ENCODE assay signal across 17 cellular contexts in the genomic region with DNA sequence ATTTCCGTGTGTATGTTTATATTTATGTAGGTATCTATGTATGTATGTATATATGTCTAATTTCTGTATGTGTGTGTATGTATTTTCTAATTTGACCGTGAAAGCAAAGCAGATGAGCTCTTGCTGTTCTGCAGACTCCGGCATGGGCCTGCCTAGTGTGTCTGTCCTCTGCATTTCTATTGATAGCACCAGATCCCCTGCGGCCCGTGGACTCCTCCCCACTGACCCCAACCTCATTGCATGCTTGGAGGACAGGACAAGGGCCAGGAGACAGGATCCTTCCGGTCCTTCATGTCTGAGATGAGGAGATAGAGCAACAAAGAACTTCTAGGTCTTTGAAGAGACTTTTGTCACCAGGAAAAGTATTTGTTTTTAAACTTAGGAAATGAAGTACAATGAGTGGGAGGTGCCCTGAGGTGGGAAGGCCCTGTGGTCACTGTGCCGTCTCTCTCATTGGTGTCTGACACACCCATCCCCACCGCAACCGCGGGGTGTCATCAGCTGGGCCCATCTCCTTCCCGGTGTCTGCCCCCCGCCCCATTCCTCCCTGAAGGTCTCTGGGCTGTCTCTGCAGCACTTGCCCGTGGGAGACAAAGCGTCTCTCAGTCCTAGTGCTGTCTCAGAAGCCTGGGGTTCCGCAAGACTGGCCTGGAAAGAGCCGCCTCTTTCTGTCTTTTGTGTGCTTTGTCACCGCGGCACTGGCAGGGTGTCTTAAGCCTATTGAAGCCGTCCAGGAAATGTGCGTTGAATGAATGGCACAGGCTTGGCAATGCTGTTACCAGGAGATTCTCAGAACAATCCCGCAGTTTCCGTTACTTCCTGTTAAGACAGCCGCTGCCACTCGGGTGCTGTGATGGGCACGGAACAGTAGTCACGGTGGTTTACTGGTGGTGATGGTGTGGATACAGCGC.
A peak's percentile ranks its signal among the peaks of the same experiment; 100 is the strongest.
DNase-seq lines count a peak whose midpoint lies in the region; ATAC-seq and TF ChIP-seq lines count a peak whose summit lies in the region.
"Had no signal": no experiment of that assay in that cellular context is flagged by ENCODE, and none has a peak within 500 bp of the region (broad histone marks: within the 10 kb centered on the region; RNA-seq: fewer than 3 reads in every experiment).

No MANE protein-coding gene starts in this region.

- H3K4ac ChIP-seq in mesendoderm (ENCODE audit: low read depth, low read length) = no peak overlapping the region

- peak overlapping the region; percentile 4 to 57 for H3K27ac ChIP-seq in left lung
- peak overlapping the region; percentile 48 to 76 (median 57) for H3K27ac ChIP-seq in transverse colon
- H3K27ac ChIP-seq in mesendoderm (ENCODE audit: low read depth, low read length) = no peak overlapping the region
- H3K27ac ChIP-seq: 22Rv1 had no signal

- H3K36me3 ChIP-seq in left lung (no peaks in the 10 kb centered on the region), transverse colon (no peaks in the 10 kb centered on the region), mesendoderm (ENCODE audit: control insufficient read depth, insufficient read depth, low read length) (no peaks in the 10 kb centered on the region)
- H3K36me3 ChIP-seq: adrenal gland had no signal

- peaks cover 8% of the 10 kb centered on the region for H3K79me2 ChIP-seq in mesendoderm (ENCODE audit: control insufficient read depth, insufficient read depth, low read length)

- H3K79me1 ChIP-seq in mesendoderm (ENCODE audit: low read length) = peaks cover 10% of the 10 kb centered on the region

- H3K4me3 ChIP-seq in left lung (no peak overlapping the region), transverse colon (no peak overlapping the region), mesendoderm (ENCODE audit: low read length) (no peak overlapping the region)
- H3K4me3 ChIP-seq: adrenal gland had no signal

- no peak overlapping the region for H3K56ac ChIP-seq in mesendoderm (ENCODE audit: low read length)

- no peak overlapping the region for H4K8ac ChIP-seq in mesendoderm (ENCODE audit: low read depth, low read length)

- H2AK5ac ChIP-seq in mesendoderm (ENCODE audit: low read length) = no peak overlapping the region

- no peak overlapping the region for H3K18ac ChIP-seq in mesendoderm (ENCODE audit: low read length)

- TF ChIP-seq POLR2A in transverse colon (IDR thresholded peaks at IDR 0.05) = no peak

- TF ChIP-seq EP300 in transverse colon (IDR thresholded peaks at IDR 0.05; ENCODE audit: low read depth) = no peak

- peak overlapping the region in 1 of 5 experiments; percentile 45 for H3K4me3 Mint-ChIP-seq in brain
- H3K4me3 Mint-ChIP-seq: activated T-cell treated with anti-CD3 and anti-CD28 coated beads, Interleukin-2, amount 50 U/mL, for 72 hours; stimulated activated memory B cell treated with anti-CD40 and anti-IgM and Interleukin-4, amounts not matched to agents 10 μg/mL and 1 μg/mL and 100 μg/mL, for 72 hours had no signal

- no peaks in the 10 kb centered on the region for H3K9me3 Mint-ChIP-seq in brain
- H3K9me3 Mint-ChIP-seq: activated T-cell treated with anti-CD3 and anti-CD28 coated beads, Interleukin-2, amount 50 U/mL, for 72 hours; CD8-positive, alpha-beta memory T cell; stimulated activated memory B cell treated with anti-CD40 and anti-IgM and Interleukin-4, amounts not matched to agents 10 μg/mL and 1 μg/mL and 100 μg/mL, for 72 hours had no signal

- no peaks in the 10 kb centered on the region for H3K27me3 ChIP-seq in left lung
- no peaks in the 10 kb centered on the region for H3K27me3 ChIP-seq in transverse colon
- H3K27me3 ChIP-seq in mesendoderm (ENCODE audit: insufficient read depth, low read length, poor library complexity) = no peaks in the 10 kb centered on the region
- H3K27me3 ChIP-seq: adrenal gland had no signal

- no peaks in the 10 kb centered on the region for H3K4me1 ChIP-seq in left lung
- H3K4me1 ChIP-seq in transverse colon = peaks cover 4 to 23% (median 14%) of the 10 kb centered on the region in 4 donors
- H3K4me1 ChIP-seq in mesendoderm (ENCODE audit: control insufficient read depth, low read depth, low read length) = no peaks in the 10 kb centered on the region
- H3K4me1 ChIP-seq: adrenal gland had no signal

- DNase-seq in DMS79 treated with DMSO at 0.1 percent for 48 hours (lab: John Stamatoyannopoulos, UW) = peak; percentile 6
- DNase-seq in DMS79 (lab: John Stamatoyannopoulos, UW) = no peak
- no peak for DNase-seq in left lung
- no peak for DNase-seq in transverse colon
- no peak for DNase-seq in mesendoderm
- no peak for DNase-seq in HCEC 1CT
- DNase-seq in stimulated activated naive CD4-positive, alpha-beta T cell treated with Interleukin-2 at 50 U/mL for 16 hours (lab: John Stamatoyannopoulos, UW) = no peak
- DNase-seq: activated T-cell treated with anti-CD3 and anti-CD28 coated beads, Interleukin-2, amount 50 U/mL, for 72 hours; effector CD8-positive, alpha-beta T cell; kidney; NCI-H510A treated with DMSO at 0.1 percent for 48 hours; stimulated activated CD4-positive, alpha-beta T cell treated with anti-CD3 and anti-CD28 coated beads, Interleukin-4, amount 100 ng/mL, for 24 hours had no signal

- no peak overlapping the region for H2BK15ac ChIP-seq in mesendoderm (replicated peaks; ENCODE audit: low read depth)

- peaks cover 57% of the 10 kb centered on the region for H3K36me3 Mint-ChIP-seq in brain
- H3K36me3 Mint-ChIP-seq: stimulated activated memory B cell treated with anti-CD40 and anti-IgM and Interleukin-4, amounts not matched to agents 10 μg/mL and 1 μg/mL and 100 μg/mL, for 72 hours had no signal

- in situ Hi-C loops in transverse colon (cut with MboI; ENCODE audit: low pct_ligation_motif_present in 1 of 4, low pct_unique_long_range_greater_than_20kb in 1 of 4, low sequenced_read_pairs in 3 of 4) = loop anchor here in 1 of 4 donors (25.0 kb wide), 1 partner anchor 573 kb away; no protein-coding TSS in a partner anchor

- ATAC-seq in left lung = no peak
- ATAC-seq: activated T-cell treated with anti-CD3 and anti-CD28 coated beads, Interleukin-2, amount 50 U/mL, for 72 hours; stimulated activated memory B cell treated with anti-CD40 and anti-IgM and Interleukin-4, amounts not matched to agents 10 μg/mL and 1 μg/mL and 100 μg/mL, for 72 hours had no signal

- intact Hi-C loops in left lung (cut with DNase I) = no loop called here
- intact Hi-C loops in transverse colon (cut with DNase I; ENCODE audit: low total_unique reads) = no loop called here

- H2BK5ac ChIP-seq in mesendoderm (ENCODE audit: low read length) = no peak overlapping the region

- no peak for TF ChIP-seq CTCF in brain (conservative IDR thresholded peaks at IDR 0.05)
- no peak for TF ChIP-seq CTCF in left lung (IDR thresholded peaks at IDR 0.05)
- no peak for TF ChIP-seq CTCF in transverse colon (IDR thresholded peaks at IDR 0.05)

- H3K4me1 Mint-ChIP-seq in brain = peaks cover 84% of the 10 kb centered on the region
- H3K4me1 Mint-ChIP-seq: stimulated activated memory B cell treated with anti-CD40 and anti-IgM and Interleukin-4, amounts not matched to agents 10 μg/mL and 1 μg/mL and 100 μg/mL, for 72 hours had no signal

- H2BK120ac ChIP-seq in mesendoderm (ENCODE audit: low read depth, low read length) = no peak overlapping the region

- H3K23ac ChIP-seq in mesendoderm (ENCODE audit: low read length) = no peak overlapping the region

- no peaks in the 10 kb centered on the region for H3K9me3 ChIP-seq in left lung
- H3K9me3 ChIP-seq in transverse colon = no peaks in the 10 kb centered on the region
- H3K9me3 ChIP-seq: adrenal gland had no signal

- WGBS in transverse colon (ENCODE audit: low coverage in 1 of 2), 2 donors = 90 to 93% methylated on average over 9 to 27 of the region's 27 CpGs
- no CpG with 5 or more reads among the region's 27 CpGs for WGBS in mesendoderm (ENCODE audit: extremely low coverage, insufficient coverage, low lambda C conversion rate)

- peak overlapping the region; percentile 21 to 87 (median 76) for H3K27ac Mint-ChIP-seq in brain
- H3K27ac Mint-ChIP-seq: activated T-cell treated with anti-CD3 and anti-CD28 coated beads, Interleukin-2, amount 50 U/mL, for 72 hours; stimulated activated memory B cell treated with anti-CD40 and anti-IgM and Interleukin-4, amounts not matched to agents 10 μg/mL and 1 μg/mL and 100 μg/mL, for 72 hours had no signal

- H3K27me3 Mint-ChIP-seq in brain = no peaks in the 10 kb centered on the region

- no peak overlapping the region for H3K4me2 ChIP-seq in mesendoderm (ENCODE audit: low read length)

- no peak overlapping the region for H4K5ac ChIP-seq in mesendoderm (ENCODE audit: low read length)

- H3K9ac ChIP-seq in mesendoderm (ENCODE audit: low read length) = no peak overlapping the region
